In genomic region chr17:42183741-42184711, GRCh38 we compare ENCODE assay signal across 8 cellular contexts.
DNase-seq lines count a peak whose midpoint lies in the region; ATAC-seq, FAIRE-seq and TF ChIP-seq lines count a peak whose summit lies in the region.

No MANE protein-coding gene starts in this region.

- H3K4me3 ChIP-seq in mucosa of stomach (ENCODE audit: low read length), result peak overlapping the region; percentile 69

- DNase-seq in GM18507 (ENCODE audit: extremely low spot score, insufficient read length, low read depth) (peak; percentile 88), NCI-H82 (lab: John Stamatoyannopoulos, UW) (peak; percentile 80), erythroblast (lab: John Stamatoyannopoulos, UW) (peak; percentile 86 to 90)
- peak; percentile 95 for DNase-seq in activated CD8-positive, alpha-beta memory T cell treated with anti-CD3 and anti-CD28 coated beads, Interleukin-2, amount 50 U/mL, for 48 hours
- peak; percentile 66 for DNase-seq in stimulated activated CD8-positive, alpha-beta memory T cell treated with anti-CD3 and anti-CD28 coated beads, Interleukin-4, amount 100 ng/mL, for 24 hours (ENCODE audit: low read depth)

- peak; percentile 79 for FAIRE-seq in GM18507 (lab: Jason Lieb, UNC)

- TF ChIP-seq CTCF in 22Rv1 (IDR thresholded peaks at IDR 0.05), result peak; percentile 98

- H3K9ac ChIP-seq in mucosa of stomach (ENCODE audit: low read length), result peak overlapping the region; percentile 65

- H3K4me1 ChIP-seq in mucosa of stomach (ENCODE audit: control insufficient read depth, insufficient read depth, low read length), result peaks cover 45% of the 10 kb centered on the region

- TF ChIP-seq POLR2A in erythroblast (IDR thresholded peaks at IDR 0.05; ENCODE audit: low read length), result peak; percentile 71

- no peaks in the 10 kb centered on the region for H3K9me3 ChIP-seq in mucosa of stomach (ENCODE audit: control insufficient read depth, low read length)

- H3K27me3 ChIP-seq in mucosa of stomach (ENCODE audit: control insufficient read depth, insufficient read depth, low read length), result peaks cover 30% of the 10 kb centered on the region

- H3K36me3 ChIP-seq in mucosa of stomach (ENCODE audit: control insufficient read depth, insufficient read depth, low read length), result no peaks in the 10 kb centered on the region

- peak; percentile 53 for ATAC-seq in HG03159 (IDR thresholded peaks at IDR 0.05; ENCODE audit: unreplicated experiment)

- H3K27ac ChIP-seq in 22Rv1, result no peak overlapping the region
